8 cellular contexts compared by ENCODE assay signal in genomic region chr6:7541175-7542064, GRCh38. TPM values are rescaled to one million over a fixed set of nuclear protein-coding genes. Genes with fewer than 3 reads are reported as not detected.
A peak's percentile ranks its signal among the peaks of the same experiment; 100 is the strongest.
DNase-seq lines count a peak whose midpoint lies in the region; ATAC-seq, FAIRE-seq and TF ChIP-seq lines count a peak whose summit lies in the region.

DSP (plus strand) TSS chr6:7541671; CDS start chr6:7541916, 245 bp downstream.

- TF ChIP-seq CTCF in neutrophil (IDR thresholded peaks at IDR 0.05), result no peak

- FAIRE-seq in RCC 7860 (lab: Jason Lieb, UNC), result no peak

- H3K4me1 Mint-ChIP-seq in activated T-cell treated with anti-CD3 and anti-CD28 coated beads, Interleukin-2, amount 50 U/mL, for 4 hours (ENCODE audit: low read depth), result peaks cover 13% of the 10 kb centered on the region

- no peaks in the 10 kb centered on the region for H3K9me3 ChIP-seq in neutrophil

- no peaks in the 10 kb centered on the region for H3K36me3 Mint-ChIP-seq in activated T-cell treated with anti-CD3 and anti-CD28 coated beads, Interleukin-2, amount 50 U/mL, for 4 hours (ENCODE audit: insufficient read depth)

- H3K4me3 ChIP-seq in GM08714 (ENCODE audit: low read length), result peak within 1 kb of the TSS; percentile 46
- H3K4me3 ChIP-seq in neutrophil (ENCODE audit: low read depth in 1 of 2, low read length in 1 of 2), result peak within 1 kb of the TSS; percentile 58 to 65

- H3K27me3 ChIP-seq in neutrophil, result peaks cover 100% of the 10 kb centered on the region

- peak; percentile 5 for DNase-seq in NCI-H1092 (lab: John Stamatoyannopoulos, UW)
- peak; percentile 14 for DNase-seq in activated T-cell treated with anti-CD3 and anti-CD28 coated beads, Interleukin-2, amount 50 U/mL, for 4 hours
- DNase-seq in germinal center (ENCODE audit: low spot score), result peak; percentile 37
- no peak for DNase-seq in RCC 7860 (ENCODE audit: low spot score)
- DNase-seq in HCEC 1CT, result no peak

- H3K9me3 Mint-ChIP-seq in activated T-cell treated with anti-CD3 and anti-CD28 coated beads, Interleukin-2, amount 50 U/mL, for 4 hours, result no peaks in the 10 kb centered on the region

- peaks cover 20 to 25% of the 10 kb centered on the region in 2 experiments for H3K4me1 ChIP-seq in neutrophil (ENCODE audit: control insufficient read depth in 1 of 2, insufficient read depth in 1 of 2, low read depth in 1 of 2, low read length in 1 of 2)

- no peak within 1 kb of the TSS for H3K27ac ChIP-seq in neutrophil

- no peaks in the 10 kb centered on the region for H3K36me3 ChIP-seq in neutrophil

- ATAC-seq in activated T-cell treated with anti-CD3 and anti-CD28 coated beads, Interleukin-2, amount 50 U/mL, for 4 hours, result peak; percentile 74 to 82
- no peak for ATAC-seq in HG02798 (IDR thresholded peaks at IDR 0.05; ENCODE audit: poor library complexity, unreplicated experiment)

- peak within 1 kb of the TSS; percentile 72 for H3K4me3 Mint-ChIP-seq in activated T-cell treated with anti-CD3 and anti-CD28 coated beads, Interleukin-2, amount 50 U/mL, for 4 hours

- H3K27me3 Mint-ChIP-seq in activated T-cell treated with anti-CD3 and anti-CD28 coated beads, Interleukin-2, amount 50 U/mL, for 4 hours (ENCODE audit: low read depth), result peaks cover 74% of the 10 kb centered on the region

RNA-seq across cellular contexts. Expression of gene DSP, which starts in this region (rescaled TPM):
- total RNA-seq in activated T-cell treated with anti-CD3 and anti-CD28 coated beads, Interleukin-2, amount 50 U/mL, for 4 hours, result under 1 TPM; 0.14 to 0.29 (median 0.23) TPM

Comparison
In these comparisons a context has a peak if more than half of its experiments do, and no peak if none do; other contexts are left out.
1. Peak in DNase-seq and ATAC-seq in activated T-cell treated with anti-CD3 and anti-CD28 coated beads, Interleukin-2, amount 50 U/mL, for 4 hours; RNA of the gene not detected or under 1 TPM.
2. DNase-seq: peak in NCI-H1092 (single experiment) and germinal center (single experiment); none in RCC 7860 (single experiment) and HCEC 1CT (single experiment).